8 cellular contexts compared by ENCODE assay signal in the genomic region with DNA sequence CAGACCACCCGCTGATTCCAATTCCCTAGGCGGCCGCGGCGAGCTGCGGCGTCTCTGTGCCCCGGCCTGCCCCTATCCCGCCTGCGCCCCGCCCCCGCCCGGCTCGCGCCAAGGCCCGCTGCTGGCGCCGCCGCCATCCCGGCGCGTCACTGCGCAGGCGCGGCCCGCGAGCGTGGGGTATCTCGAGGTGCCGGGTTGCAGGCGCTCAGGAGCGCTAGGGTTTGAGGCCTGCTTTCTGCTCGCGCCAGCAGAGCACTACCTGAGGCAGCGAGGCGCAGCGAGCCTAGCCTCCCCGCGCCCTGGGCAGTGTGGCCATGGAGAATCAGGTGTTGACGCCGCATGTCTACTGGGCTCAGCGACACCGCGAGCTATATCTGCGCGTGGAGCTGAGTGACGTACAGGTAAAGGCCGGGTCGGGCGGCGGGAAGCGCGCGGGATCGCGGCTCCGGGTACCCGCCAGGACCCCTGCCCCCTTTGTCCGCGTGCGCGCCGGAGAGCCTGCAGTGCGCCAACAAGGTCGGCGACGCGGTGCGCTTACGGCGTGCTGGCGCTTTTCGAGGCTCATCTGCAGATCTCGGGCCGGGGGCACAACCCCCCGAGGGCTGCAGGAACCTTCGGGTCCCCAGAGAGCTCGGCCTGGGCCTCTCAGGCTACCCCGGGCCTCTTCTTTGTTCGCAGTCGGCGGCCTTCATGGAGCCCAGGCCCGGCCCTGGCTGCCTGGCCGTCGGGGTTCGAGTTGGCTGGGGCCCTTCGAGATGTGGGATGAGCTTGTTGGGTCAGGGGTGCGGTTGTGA. TPM values are rescaled to one million over a fixed set of nuclear protein-coding genes. Genes with fewer than 3 reads are reported as not detected.
DNase-seq lines count a peak whose midpoint lies in the region; ATAC-seq, FAIRE-seq and TF ChIP-seq lines count a peak whose summit lies in the region.

A gene with protein sequence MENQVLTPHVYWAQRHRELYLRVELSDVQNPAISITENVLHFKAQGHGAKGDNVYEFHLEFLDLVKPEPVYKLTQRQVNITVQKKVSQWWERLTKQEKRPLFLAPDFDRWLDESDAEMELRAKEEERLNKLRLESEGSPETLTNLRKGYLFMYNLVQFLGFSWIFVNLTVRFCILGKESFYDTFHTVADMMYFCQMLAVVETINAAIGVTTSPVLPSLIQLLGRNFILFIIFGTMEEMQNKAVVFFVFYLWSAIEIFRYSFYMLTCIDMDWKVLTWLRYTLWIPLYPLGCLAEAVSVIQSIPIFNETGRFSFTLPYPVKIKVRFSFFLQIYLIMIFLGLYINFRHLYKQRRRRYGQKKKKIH (plus strand): TSS at position 146 of the 794 bp plus-strand sequence. CDS start 169 bp downstream, at position 315.

- peak within 1 kb of the TSS; percentile 98 for H3K9ac ChIP-seq in KMS-11

- peak within 1 kb of the TSS; percentile 81 to 93 (median 87) for H3K4me3 Mint-ChIP-seq in naive B cell
- H3K4me3 Mint-ChIP-seq in stimulated activated memory B cell treated with anti-CD40 and anti-IgM and Interleukin-4, amounts not matched to agents 10 μg/mL and 1 μg/mL and 100 μg/mL, for 72 hours = peak within 1 kb of the TSS; percentile 86

- peaks cover 54% of the 10 kb centered on the region for H3K79me2 ChIP-seq in KMS-11 (ENCODE audit: insufficient read depth, low read depth)

- peak within 1 kb of the TSS; percentile 99 for H2AFZ ChIP-seq in KMS-11 (ENCODE audit: low read depth)

- DNase-seq in DMS 273 (lab: John Stamatoyannopoulos, UW; ENCODE audit: unreplicated experiment) (peak; percentile 90), RCC 7860 (ENCODE audit: low spot score) (peak; percentile 62), activated T-helper 1 cell treated with Interleukin-2 at 50 U/mL for 16 hours (ENCODE audit: low read depth) (peak; percentile 85), fibroblast of gingiva (ENCODE audit: low read depth) (peak; percentile 65), naive B cell (peak; percentile 88)

- H4K20me1 ChIP-seq in KMS-11 (ENCODE audit: insufficient read depth) = peaks cover 1% of the 10 kb centered on the region; the same call in 1 of the 2 replicates

- H3K4me1 ChIP-seq in KMS-11 (ENCODE audit: low read depth, poor library complexity, severe bottlenecking) = peaks cover 26% of the 10 kb centered on the region

- peak within 1 kb of the TSS; percentile 66 for H3K4me2 ChIP-seq in KMS-11

- H3K36me3 ChIP-seq in KMS-11 (ENCODE audit: insufficient read depth) = no peaks in the 10 kb centered on the region

- no peak for FAIRE-seq in RCC 7860 (lab: Jason Lieb, UNC)

- TF ChIP-seq CTCF in KMS-11 (conservative IDR thresholded peaks at IDR 0.05; ENCODE audit: low read depth, low read length) = no peak

- H3K9me3 Mint-ChIP-seq in naive B cell = no peaks in the 10 kb centered on the region
- no peaks in the 10 kb centered on the region for H3K9me3 Mint-ChIP-seq in stimulated activated memory B cell treated with anti-CD40 and anti-IgM and Interleukin-4, amounts not matched to agents 10 μg/mL and 1 μg/mL and 100 μg/mL, for 72 hours

- no peak within 1 kb of the TSS for H3K4me3 ChIP-seq in KMS-11 (IDR thresholded peaks at IDR 0.05; ENCODE audit: insufficient read depth, low read depth, low read length)

- no peaks in the 10 kb centered on the region for H3K27me3 ChIP-seq in KMS-11 (ENCODE audit: insufficient read depth, low read depth)

- ATAC-seq in GM21576 (IDR thresholded peaks at IDR 0.05; ENCODE audit: unreplicated experiment) (peak; percentile 67), naive B cell (ENCODE audit: low read depth in 2 of 2) (peak; percentile 95)
- peak; percentile 97 for ATAC-seq in stimulated activated memory B cell treated with anti-CD40 and anti-IgM and Interleukin-4, amounts not matched to agents 10 μg/mL and 1 μg/mL and 100 μg/mL, for 72 hours

- peaks cover 15 to 29% (median 17%) of the 10 kb centered on the region in 3 donors for H3K4me1 Mint-ChIP-seq in naive B cell
- peaks cover 47% of the 10 kb centered on the region for H3K4me1 Mint-ChIP-seq in stimulated activated memory B cell treated with anti-CD40 and anti-IgM and Interleukin-4, amounts not matched to agents 10 μg/mL and 1 μg/mL and 100 μg/mL, for 72 hours

- no peaks in the 10 kb centered on the region for H3K36me3 Mint-ChIP-seq in naive B cell
- no peaks in the 10 kb centered on the region for H3K36me3 Mint-ChIP-seq in stimulated activated memory B cell treated with anti-CD40 and anti-IgM and Interleukin-4, amounts not matched to agents 10 μg/mL and 1 μg/mL and 100 μg/mL, for 72 hours

- no peaks in the 10 kb centered on the region for H3K27me3 Mint-ChIP-seq in naive B cell
- H3K27me3 Mint-ChIP-seq in stimulated activated memory B cell treated with anti-CD40 and anti-IgM and Interleukin-4, amounts not matched to agents 10 μg/mL and 1 μg/mL and 100 μg/mL, for 72 hours = no peaks in the 10 kb centered on the region

- H3K27ac ChIP-seq in KMS-11 = peak within 1 kb of the TSS; percentile 93

- H3K27ac Mint-ChIP-seq in naive B cell = peak within 1 kb of the TSS; percentile 18 to 91 (median 80)
- peak within 1 kb of the TSS; percentile 73 for H3K27ac Mint-ChIP-seq in stimulated activated memory B cell treated with anti-CD40 and anti-IgM and Interleukin-4, amounts not matched to agents 10 μg/mL and 1 μg/mL and 100 μg/mL, for 72 hours

RNA-seq across cellular contexts. Expression of the gene that starts here (rescaled TPM):
- 10 to 100 TPM; 15.0 to 25.8 (median 23.7) TPM for polyA plus RNA-seq in naive B cell (ENCODE audit: low read depth in 6 of 6)
